In genomic region chrX:13123857-13124345, GRCh38 we compare ENCODE assay signal across 11 cellular contexts.
DNase-seq lines count a peak whose midpoint lies in the region; ATAC-seq and TF ChIP-seq lines count a peak whose summit lies in the region.
"Had no signal": no experiment of that assay in that cellular context is flagged by ENCODE, and none has a peak within 500 bp of the region (broad histone marks: within the 10 kb centered on the region; RNA-seq: fewer than 3 reads in every experiment).

No MANE protein-coding gene starts in this region.

- no peaks in the 10 kb centered on the region for H3K9me3 Mint-ChIP-seq in activated CD4-positive, alpha-beta T cell treated with anti-CD3 and anti-CD28 coated beads, Interleukin-2, amount 10 ng/mL, durations not matched to agents 24 days and 14 days
- H3K9me3 Mint-ChIP-seq in stimulated activated naive CD8-positive, alpha-beta T cell treated with anti-CD3 and anti-CD28 coated beads, Interleukin-15, amount 100 ng/mL, for 72 hours, result no peaks in the 10 kb centered on the region
- H3K9me3 Mint-ChIP-seq: activated B cell treated with CpG ODN at 0.5 μM for 24 hours had no signal

- ATAC-seq in T-helper 17 cell (peak; percentile 50), GM19328 (IDR thresholded peaks at IDR 0.05; ENCODE audit: unreplicated experiment) (no peak)
- ATAC-seq in stimulated activated naive CD8-positive, alpha-beta T cell treated with anti-CD3 and anti-CD28 coated beads, Interleukin-15, amount 100 ng/mL, for 72 hours, result peak; percentile 61

- DNase-seq in activated CD4-positive, alpha-beta T cell treated with anti-CD3 and anti-CD28 coated beads, Interleukin-2, amount 10 ng/mL, durations not matched to agents 24 days and 14 days, result peak; percentile 67
- no peak for DNase-seq in activated CD4-positive, alpha-beta T cell treated with anti-CD3 and anti-CD28 coated beads, Interleukin-2, amount 50 U/mL, for 4 hours
- DNase-seq in T-helper 17 cell, result no peak
- DNase-seq in fibroblast of pulmonary artery (ENCODE audit: low read depth), result peak; percentile 49
- no peak for DNase-seq in stimulated activated naive CD8-positive, alpha-beta T cell treated with anti-CD3 and anti-CD28 coated beads, Interleukin-15, amount 100 ng/mL, for 72 hours
- no peak for DNase-seq in NOMO-1 treated with DMSO at 0.1 percent for 48 hours (lab: John Stamatoyannopoulos, UW; ENCODE audit: unreplicated experiment)
- no peak for DNase-seq in posterior vena cava (ENCODE audit: low spot score)
- DNase-seq: activated B cell treated with CpG ODN at 0.5 μM for 24 hours; NCI-H774; stimulated activated CD4-positive, alpha-beta T cell treated with anti-CD3 and anti-CD28 coated beads, Interleukin-15, amount 100 ng/mL, for 24 hours had no signal

- H3K9me3 ChIP-seq in T-helper 17 cell (ENCODE audit: control insufficient read depth, low read length, poor library complexity, severe bottlenecking), result no peaks in the 10 kb centered on the region

- H3K27ac Mint-ChIP-seq in activated CD4-positive, alpha-beta T cell treated with anti-CD3 and anti-CD28 coated beads, Interleukin-2, amount 10 ng/mL, durations not matched to agents 24 days and 14 days, result peak overlapping the region; percentile 87
- peak overlapping the region; percentile 82 for H3K27ac Mint-ChIP-seq in T-helper 17 cell
- peak overlapping the region in 1 of 2 donors; percentile 92 for H3K27ac Mint-ChIP-seq in stimulated activated naive CD8-positive, alpha-beta T cell treated with anti-CD3 and anti-CD28 coated beads, Interleukin-15, amount 100 ng/mL, for 72 hours
- H3K27ac Mint-ChIP-seq: activated B cell treated with CpG ODN at 0.5 μM for 24 hours had no signal

- H3K27me3 Mint-ChIP-seq in activated CD4-positive, alpha-beta T cell treated with anti-CD3 and anti-CD28 coated beads, Interleukin-2, amount 10 ng/mL, durations not matched to agents 24 days and 14 days, result no peaks in the 10 kb centered on the region
- H3K27me3 Mint-ChIP-seq in T-helper 17 cell, result no peaks in the 10 kb centered on the region
- H3K27me3 Mint-ChIP-seq in stimulated activated naive CD8-positive, alpha-beta T cell treated with anti-CD3 and anti-CD28 coated beads, Interleukin-15, amount 100 ng/mL, for 72 hours, result no peaks in the 10 kb centered on the region
- H3K27me3 Mint-ChIP-seq: activated B cell treated with CpG ODN at 0.5 μM for 24 hours had no signal

- intact Hi-C loops in activated CD4-positive, alpha-beta T cell treated with anti-CD3 and anti-CD28 coated beads, Interleukin-2, amount 10 ng/mL, durations not matched to agents 24 days and 14 days (cut with micrococcal nuclease), result loop anchor here (2.0 kb wide), 1 partner anchor 23 kb away; no protein-coding TSS in a partner anchor
- intact Hi-C loops in posterior vena cava (cut with DNase I), result loop anchor here in 1 of 2 donors (10.0 kb wide), 1 partner anchor 251 kb away; no protein-coding TSS in a partner anchor

- H3K4me3 ChIP-seq in fibroblast of pulmonary artery (replicated peaks; ENCODE audit: low read depth, low read length), result no peak overlapping the region

- peaks cover 38% of the 10 kb centered on the region for H3K4me1 Mint-ChIP-seq in activated CD4-positive, alpha-beta T cell treated with anti-CD3 and anti-CD28 coated beads, Interleukin-2, amount 10 ng/mL, durations not matched to agents 24 days and 14 days
- peaks cover 6% of the 10 kb centered on the region for H3K4me1 Mint-ChIP-seq in T-helper 17 cell
- peaks cover 45% of the 10 kb centered on the region for H3K4me1 Mint-ChIP-seq in stimulated activated naive CD8-positive, alpha-beta T cell treated with anti-CD3 and anti-CD28 coated beads, Interleukin-15, amount 100 ng/mL, for 72 hours

- TF ChIP-seq CTCF in fibroblast of pulmonary artery (IDR thresholded peaks at IDR 0.05; ENCODE audit: low read length, missing control alignments), result no peak

- H3K4me3 Mint-ChIP-seq in activated CD4-positive, alpha-beta T cell treated with anti-CD3 and anti-CD28 coated beads, Interleukin-2, amount 10 ng/mL, durations not matched to agents 24 days and 14 days, result peak overlapping the region; percentile 63
- H3K4me3 Mint-ChIP-seq in T-helper 17 cell, result peak overlapping the region; percentile 49
- peak overlapping the region; percentile 59 to 60 for H3K4me3 Mint-ChIP-seq in stimulated activated naive CD8-positive, alpha-beta T cell treated with anti-CD3 and anti-CD28 coated beads, Interleukin-15, amount 100 ng/mL, for 72 hours
- H3K4me3 Mint-ChIP-seq: activated B cell treated with CpG ODN at 0.5 μM for 24 hours had no signal

- peaks cover 2% of the 10 kb centered on the region for H3K36me3 Mint-ChIP-seq in activated CD4-positive, alpha-beta T cell treated with anti-CD3 and anti-CD28 coated beads, Interleukin-2, amount 10 ng/mL, durations not matched to agents 24 days and 14 days (ENCODE audit: low read depth)
- no peaks in the 10 kb centered on the region for H3K36me3 Mint-ChIP-seq in T-helper 17 cell (ENCODE audit: low read depth)

Comparison
In these comparisons a context has a peak if more than half of its experiments do, and no peak if none do; other contexts are left out.
1. DNase-seq: peak in activated CD4-positive, alpha-beta T cell treated with anti-CD3 and anti-CD28 coated beads, Interleukin-2, amount 10 ng/mL, durations not matched to agents 24 days and 14 days (single experiment) and fibroblast of pulmonary artery (single experiment); none in activated CD4-positive, alpha-beta T cell treated with anti-CD3 and anti-CD28 coated beads, Interleukin-2, amount 50 U/mL, for 4 hours (0 of 2), T-helper 17 cell (0 of 3), stimulated activated naive CD8-positive, alpha-beta T cell treated with anti-CD3 and anti-CD28 coated beads, Interleukin-15, amount 100 ng/mL, for 72 hours (0 of 2), NOMO-1 treated with DMSO at 0.1 percent for 48 hours (single experiment) and posterior vena cava (single experiment).
2. Peak in every context shown above with its lines, with median percentiles within 50 percentile points of each other: H3K4me3 Mint-ChIP-seq.